10 cellular contexts compared by ENCODE assay signal in genomic region chr14:69355155-69355954, GRCh38. TPM values are rescaled to one million over a fixed set of nuclear protein-coding genes. Genes with fewer than 3 reads are reported as not detected.
DNase-seq lines count a peak whose midpoint lies in the region; FAIRE-seq and TF ChIP-seq lines count a peak whose summit lies in the region.
"Had no signal": no experiment of that assay in that cellular context is flagged by ENCODE, and none has a peak within 500 bp of the region (broad histone marks: within the 10 kb centered on the region; RNA-seq: fewer than 3 reads in every experiment).

No MANE protein-coding gene starts in this region.

- no peak overlapping the region for H3K4me3 ChIP-seq in dorsolateral prefrontal cortex
- H3K4me3 ChIP-seq in skeletal muscle satellite cell (ENCODE audit: low read length) = no peak overlapping the region
- H3K4me3 ChIP-seq: SK-N-MC had no signal

- H3K4me3 Mint-ChIP-seq in HFFc6 = no peak overlapping the region

- H3K36me3 Mint-ChIP-seq in HFFc6 (ENCODE audit: low read depth) = no peaks in the 10 kb centered on the region

- no peak; the same call in 1 of the 2 replicates for TF ChIP-seq POLR2A in GM12892 (IDR thresholded peaks at IDR 0.05; ENCODE audit: low read depth, low read length)

- H3K27me3 ChIP-seq in dorsolateral prefrontal cortex (no peaks in the 10 kb centered on the region), skeletal muscle satellite cell (ENCODE audit: control insufficient read depth, insufficient read depth, low read length) (peaks cover 6% of the 10 kb centered on the region)

- peaks cover 34% of the 10 kb centered on the region for H3K27me3 Mint-ChIP-seq in HFFc6 (ENCODE audit: insufficient read depth)

- H3K9me3 ChIP-seq in KOPT-K1 (ENCODE audit: insufficient read depth, low read length, poor library complexity, severe bottlenecking) (no peaks in the 10 kb centered on the region), skeletal muscle satellite cell (replicated peaks; ENCODE audit: low read length) (no peaks in the 10 kb centered on the region)
- H3K9me3 ChIP-seq: neutrophil had no signal

- H3K4me1 Mint-ChIP-seq in HFFc6 (ENCODE audit: low read depth) = peaks cover 6% of the 10 kb centered on the region; the same call in 1 of the 2 replicates

- peaks cover 10% of the 10 kb centered on the region for H3K4me1 ChIP-seq in skeletal muscle satellite cell (ENCODE audit: control insufficient read depth, insufficient read depth, low read length)

- DNase-seq in GM12892 (ENCODE audit: insufficient read length) = no peak
- no peak for DNase-seq in dorsolateral prefrontal cortex
- DNase-seq in LoVo (ENCODE audit: low spot score) = no peak
- DNase-seq in HFFc6 = no peak
- no peak for DNase-seq in SK-N-DZ (ENCODE audit: low spot score)
- no peak for DNase-seq in G401 (ENCODE audit: low spot score)

- no peak for TF ChIP-seq CTCF in dorsolateral prefrontal cortex (IDR thresholded peaks at IDR 0.05 in 54 of 56, conservative IDR thresholded peaks at IDR 0.05 in 2 of 56; ENCODE audit: low read depth in 1 of 56, partially characterized antibody in 56 of 56)
- TF ChIP-seq CTCF in HFFc6 (IDR thresholded peaks at IDR 0.05) = no peak

- intact Hi-C loops in dorsolateral prefrontal cortex (cut with DNase I) = loop anchor here in 1 of 2 donors (10.0 kb wide), 1 partner anchor 91 kb away; the partner anchor contains the start of gene GALNT16

- FAIRE-seq in GM12892 (lab: Jason Lieb, UNC) = peak; percentile 72

- H3K9me3 Mint-ChIP-seq in HFFc6 = no peaks in the 10 kb centered on the region

- H3K27ac ChIP-seq in KOPT-K1 (ENCODE audit: low read depth, low read length, poor library complexity, severe bottlenecking) = peak overlapping the region; percentile 59
- H3K27ac ChIP-seq in dorsolateral prefrontal cortex = peak overlapping the region in 57 of 59 donors; percentile 6 to 90 (median 79)
- H3K27ac ChIP-seq: neutrophil, SK-N-MC had no signal

- in situ Hi-C loops in G401 (cut with HindIII; ENCODE audit: low sequenced_read_pairs) = no loop called here

- peak overlapping the region; percentile 3 for H3K4me2 ChIP-seq in skeletal muscle satellite cell (ENCODE audit: low read length)

- H3K36me3 ChIP-seq in KOPT-K1 (ENCODE audit: insufficient read depth, low read length) = no peaks in the 10 kb centered on the region
- no peaks in the 10 kb centered on the region for H3K36me3 ChIP-seq in skeletal muscle satellite cell (ENCODE audit: insufficient read depth, low read length)
- H3K36me3 ChIP-seq: neutrophil had no signal

- H3K9ac ChIP-seq in skeletal muscle satellite cell (ENCODE audit: low read depth, low read length) = peak overlapping the region; percentile 46

- no peak overlapping the region; the same call in 1 of the 2 replicates for H3K27ac Mint-ChIP-seq in HFFc6

RNA-seq across cellular contexts. Expression of gene ERH, which starts 42.7 kb away (rescaled TPM):
- 427 TPM for polyA plus RNA-seq in GM12892 (2012; ENCODE audit: missing spikeins)
- total RNA-seq in dorsolateral prefrontal cortex = 100 to 1,000 TPM in 110 of 120 experiments, 10 to 100 TPM in 10; 83.1 to 190 (median 136) TPM
- 127 and 170 TPM in 2 replicates for total RNA-seq in skeletal muscle satellite cell (2012; rRNA removed)
- 100 to 1,000 TPM; 221 to 287 (median 268) TPM for total RNA-seq in HFFc6 (2021; fragmentation: NEBNext Ultra II Directional; extraction: Animal tissue kit (Norgen Biotek cat#: 25700))
- 257 and 343 TPM in 2 replicates for polyA plus RNA-seq in SK-N-DZ (2014; cell fraction: cytosol; rRNA removed)
- 116 and 167 TPM in 2 replicates for polyA plus RNA-seq in SK-N-DZ (2014; cell fraction: nucleus; rRNA removed)
- total RNA-seq in G401 (2014; rRNA removed; shearing (Covaris generic)) = 313 and 338 TPM in 2 replicates

RNA-seq across cellular contexts. Expression of gene SLC39A9, which starts 43.1 kb away (rescaled TPM):
- 32.3 TPM for polyA plus RNA-seq in GM12892 (2012; ENCODE audit: missing spikeins)
- 10 to 100 TPM; 40.0 to 65.1 (median 52.3) TPM for total RNA-seq in dorsolateral prefrontal cortex
- 87.8 and 97.3 TPM in 2 replicates for total RNA-seq in skeletal muscle satellite cell (2012; rRNA removed)
- total RNA-seq in HFFc6 (2021; fragmentation: NEBNext Ultra II Directional; extraction: Animal tissue kit (Norgen Biotek cat#: 25700)) = 10 to 100 TPM; 58.8 to 88.5 (median 73.3) TPM
- polyA plus RNA-seq in SK-N-DZ (2014; cell fraction: cytosol; rRNA removed) = 57.5 and 61.5 TPM in 2 replicates
- 32.3 and 40.4 TPM in 2 replicates for polyA plus RNA-seq in SK-N-DZ (2014; cell fraction: nucleus; rRNA removed)
- 72.7 and 73.2 TPM in 2 replicates for total RNA-seq in G401 (2014; rRNA removed; shearing (Covaris generic))
